1 cellular context compared by ENCODE assay signal in the genomic region with DNA sequence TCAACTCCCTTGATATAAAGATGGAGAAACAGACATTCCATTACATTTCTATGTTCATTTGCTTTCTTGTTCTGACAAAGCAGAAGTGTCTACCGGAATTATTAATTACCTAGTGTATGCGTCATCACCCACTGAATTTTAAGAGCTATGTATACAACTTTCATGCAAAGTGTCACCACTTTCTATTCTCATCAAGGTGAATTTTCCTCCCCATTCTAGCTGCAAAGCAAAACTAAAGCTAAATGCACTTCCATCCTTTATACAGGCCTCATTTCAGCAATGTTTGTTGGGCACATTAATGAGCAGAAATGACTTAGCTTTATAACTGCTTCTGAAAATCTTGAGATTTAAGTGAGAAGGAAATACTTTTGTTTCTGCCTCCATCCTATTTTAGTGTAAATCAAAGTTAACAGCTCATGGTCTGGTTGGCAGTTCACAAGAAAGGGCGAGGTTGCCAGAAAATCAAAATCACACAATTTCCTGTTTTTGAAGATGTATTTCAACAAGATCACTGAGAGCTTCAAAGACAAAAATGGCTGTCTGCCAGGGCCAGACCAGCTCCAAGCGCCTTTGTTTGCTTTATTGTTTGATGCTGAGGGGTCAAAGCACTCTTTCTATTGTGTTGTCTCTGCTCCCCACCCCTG.
TF ChIP-seq lines count a peak whose summit lies in the region.

No MANE protein-coding gene starts in this region.

TF ChIP-seq in HepG2, 621 proteins besides CTCF, POLR2A, EP300 and RAD21 (continued from another document):
- TF ChIP-seq, protein P1, sequence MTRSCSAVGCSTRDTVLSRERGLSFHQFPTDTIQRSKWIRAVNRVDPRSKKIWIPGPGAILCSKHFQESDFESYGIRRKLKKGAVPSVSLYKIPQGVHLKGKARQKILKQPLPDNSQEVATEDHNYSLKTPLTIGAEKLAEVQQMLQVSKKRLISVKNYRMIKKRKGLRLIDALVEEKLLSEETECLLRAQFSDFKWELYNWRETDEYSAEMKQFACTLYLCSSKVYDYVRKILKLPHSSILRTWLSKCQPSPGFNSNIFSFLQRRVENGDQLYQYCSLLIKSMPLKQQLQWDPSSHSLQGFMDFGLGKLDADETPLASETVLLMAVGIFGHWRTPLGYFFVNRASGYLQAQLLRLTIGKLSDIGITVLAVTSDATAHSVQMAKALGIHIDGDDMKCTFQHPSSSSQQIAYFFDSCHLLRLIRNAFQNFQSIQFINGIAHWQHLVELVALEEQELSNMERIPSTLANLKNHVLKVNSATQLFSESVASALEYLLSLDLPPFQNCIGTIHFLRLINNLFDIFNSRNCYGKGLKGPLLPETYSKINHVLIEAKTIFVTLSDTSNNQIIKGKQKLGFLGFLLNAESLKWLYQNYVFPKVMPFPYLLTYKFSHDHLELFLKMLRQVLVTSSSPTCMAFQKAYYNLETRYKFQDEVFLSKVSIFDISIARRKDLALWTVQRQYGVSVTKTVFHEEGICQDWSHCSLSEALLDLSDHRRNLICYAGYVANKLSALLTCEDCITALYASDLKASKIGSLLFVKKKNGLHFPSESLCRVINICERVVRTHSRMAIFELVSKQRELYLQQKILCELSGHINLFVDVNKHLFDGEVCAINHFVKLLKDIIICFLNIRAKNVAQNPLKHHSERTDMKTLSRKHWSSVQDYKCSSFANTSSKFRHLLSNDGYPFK (CRISPR knock-in tag; IDR thresholded peaks at IDR 0.05; ENCODE audit: borderline replicate concordance) = no peak
- TF ChIP-seq NFE2L1 (CRISPR knock-in tag; IDR thresholded peaks at IDR 0.05; ENCODE audit: borderline replicate concordance) = no peak
- TF ChIP-seq GATA4 (IDR thresholded peaks at IDR 0.05; ENCODE audit: borderline replicate concordance, low read depth) = no peak
- no peak for TF ChIP-seq ZNF326 (CRISPR knock-in tag; IDR thresholded peaks at IDR 0.05; ENCODE audit: borderline replicate concordance)
- TF ChIP-seq, protein P2, sequence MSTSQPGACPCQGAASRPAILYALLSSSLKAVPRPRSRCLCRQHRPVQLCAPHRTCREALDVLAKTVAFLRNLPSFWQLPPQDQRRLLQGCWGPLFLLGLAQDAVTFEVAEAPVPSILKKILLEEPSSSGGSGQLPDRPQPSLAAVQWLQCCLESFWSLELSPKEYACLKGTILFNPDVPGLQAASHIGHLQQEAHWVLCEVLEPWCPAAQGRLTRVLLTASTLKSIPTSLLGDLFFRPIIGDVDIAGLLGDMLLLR (CRISPR knock-in tag; IDR thresholded peaks at IDR 0.05) = no peak
- no peak for TF ChIP-seq SMAD3 (CRISPR knock-in tag; IDR thresholded peaks at IDR 0.05)
- TF ChIP-seq KDM2A (CRISPR knock-in tag; IDR thresholded peaks at IDR 0.05; ENCODE audit: borderline replicate concordance, low read depth) = no peak
- TF ChIP-seq ZNF143 (CRISPR knock-in tag; IDR thresholded peaks at IDR 0.05) = no peak
- TF ChIP-seq ZNF484 (CRISPR knock-in tag; IDR thresholded peaks at IDR 0.05; ENCODE audit: borderline replicate concordance, low read depth) = no peak
- TF ChIP-seq, protein P3, sequence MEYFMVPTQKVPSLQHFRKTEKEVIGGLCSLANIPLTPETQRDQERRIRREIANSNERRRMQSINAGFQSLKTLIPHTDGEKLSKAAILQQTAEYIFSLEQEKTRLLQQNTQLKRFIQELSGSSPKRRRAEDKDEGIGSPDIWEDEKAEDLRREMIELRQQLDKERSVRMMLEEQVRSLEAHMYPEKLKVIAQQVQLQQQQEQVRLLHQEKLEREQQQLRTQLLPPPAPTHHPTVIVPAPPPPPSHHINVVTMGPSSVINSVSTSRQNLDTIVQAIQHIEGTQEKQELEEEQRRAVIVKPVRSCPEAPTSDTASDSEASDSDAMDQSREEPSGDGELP (IDR thresholded peaks at IDR 0.05; ENCODE audit: borderline replicate concordance, low read depth) = no peak
